ENCODE assay signal across 21 cellular contexts in genomic region chr12:9669019-9669326, GRCh38. TPM values are rescaled to one million over a fixed set of nuclear protein-coding genes. Genes with fewer than 3 reads are reported as not detected.
DNase-seq lines count a peak whose midpoint lies in the region; ATAC-seq, FAIRE-seq and TF ChIP-seq lines count a peak whose summit lies in the region.
"Had no signal": no experiment of that assay in that cellular context is flagged by ENCODE, and none has a peak within 500 bp of the region (broad histone marks: within the 10 kb centered on the region; RNA-seq: fewer than 3 reads in every experiment).

No MANE protein-coding gene starts in this region.

- H3K36me3 Mint-ChIP-seq in activated T-cell treated with anti-CD3 and anti-CD28 coated beads, Interleukin-2, amount 50 U/mL, for 4 hours (ENCODE audit: insufficient read depth): peaks cover 51% of the 10 kb centered on the region
- peaks cover 5% of the 10 kb centered on the region for H3K36me3 Mint-ChIP-seq in IgD-negative memory B cell
- H3K36me3 Mint-ChIP-seq in activated T-helper 17 cell treated with anti-CD3 and anti-CD28 coated beads, Interleukin-2, amount 50 U/mL, for 72 hours (ENCODE audit: low read depth): peaks cover 98% of the 10 kb centered on the region
- peaks cover 43% of the 10 kb centered on the region for H3K36me3 Mint-ChIP-seq in natural killer cell treated with Interleukin-12 subunit alpha and Interleukin-12 subunit beta and Interleukin-15 and Interleukin-18, amount 100 ng/mL, for 72 hours

- no peak for DNase-seq in activated T-cell treated with anti-CD3 and anti-CD28 coated beads, Interleukin-2, amount 50 U/mL, for 4 hours
- no peak for DNase-seq in activated T-cell treated with anti-CD3 and anti-CD28 coated beads, Interleukin-2, amount 50 U/mL, for 1 hour
- DNase-seq in natural killer cell treated with Interleukin-12 subunit alpha and Interleukin-12 subunit beta and Interleukin-15 and Interleukin-18, amount 100 ng/mL, for 72 hours (ENCODE audit: low spot score): no peak
- DNase-seq in pancreas: no peak
- DNase-seq in prostate gland (ENCODE audit: low spot score): no peak
- DNase-seq: ACHN; activated CD4-positive, CD25-positive, alpha-beta regulatory T cell treated with anti-CD3 and anti-CD28 coated beads, Interleukin-2, amount 50 U/mL, for 72 hours; heart left ventricle; HFFc6; KBM-7; lower lobe of right lung; NCI-H1048; NCI-H2029 treated with DMSO at 0.1 percent for 48 hours; ovary; SIG-M5; sigmoid colon had no signal

- no peaks in the 10 kb centered on the region for H3K27me3 Mint-ChIP-seq in activated T-cell treated with anti-CD3 and anti-CD28 coated beads, Interleukin-2, amount 50 U/mL, for 4 hours (ENCODE audit: low read depth)
- no peaks in the 10 kb centered on the region for H3K27me3 Mint-ChIP-seq in IgD-negative memory B cell
- H3K27me3 Mint-ChIP-seq in activated T-helper 17 cell treated with anti-CD3 and anti-CD28 coated beads, Interleukin-2, amount 50 U/mL, for 72 hours: no peaks in the 10 kb centered on the region
- no peaks in the 10 kb centered on the region for H3K27me3 Mint-ChIP-seq in natural killer cell treated with Interleukin-12 subunit alpha and Interleukin-12 subunit beta and Interleukin-15 and Interleukin-18, amount 100 ng/mL, for 72 hours

- TF ChIP-seq POLR2A in prostate gland (IDR thresholded peaks at IDR 0.05): no peak

- peak overlapping the region; percentile 99 for H3K4me3 Mint-ChIP-seq in activated T-cell treated with anti-CD3 and anti-CD28 coated beads, Interleukin-2, amount 50 U/mL, for 4 hours
- peak overlapping the region; percentile 3 to 87 (median 48) for H3K4me3 Mint-ChIP-seq in IgD-negative memory B cell
- H3K4me3 Mint-ChIP-seq in activated T-helper 17 cell treated with anti-CD3 and anti-CD28 coated beads, Interleukin-2, amount 50 U/mL, for 72 hours: peak overlapping the region; percentile 88
- H3K4me3 Mint-ChIP-seq in natural killer cell treated with Interleukin-12 subunit alpha and Interleukin-12 subunit beta and Interleukin-15 and Interleukin-18, amount 100 ng/mL, for 72 hours: peak overlapping the region; percentile 84
- H3K4me3 Mint-ChIP-seq: HFFc6 had no signal

- FAIRE-seq in pancreas (lab: Jason Lieb, UNC): no peak
- FAIRE-seq: astrocyte, urothelium cell line had no signal

- H3K4me1 ChIP-seq in pancreas (no peaks in the 10 kb centered on the region), prostate gland (replicated peaks) (no peaks in the 10 kb centered on the region)

- H3K4me3 ChIP-seq in pancreas: no peak overlapping the region
- no peak overlapping the region for H3K4me3 ChIP-seq in prostate gland
- H3K4me3 ChIP-seq: ovary, sigmoid colon had no signal

- H3K36me3 ChIP-seq in pancreas (no peaks in the 10 kb centered on the region), prostate gland (no peaks in the 10 kb centered on the region)
- H3K36me3 ChIP-seq: ovary had no signal

- H3K27me3 ChIP-seq in pancreas: no peaks in the 10 kb centered on the region
- H3K27me3 ChIP-seq in prostate gland (replicated peaks; ENCODE audit: insufficient read depth): no peaks in the 10 kb centered on the region
- H3K27me3 ChIP-seq: heart left ventricle, ovary, sigmoid colon had no signal

- no peak for ATAC-seq in activated T-cell treated with anti-CD3 and anti-CD28 coated beads, Interleukin-2, amount 50 U/mL, for 4 hours
- no peak for ATAC-seq in activated T-helper 17 cell treated with anti-CD3 and anti-CD28 coated beads, Interleukin-2, amount 50 U/mL, for 72 hours (replicated peaks)
- ATAC-seq in natural killer cell treated with Interleukin-12 subunit alpha and Interleukin-12 subunit beta and Interleukin-15 and Interleukin-18, amount 100 ng/mL, for 72 hours: no peak
- no peak for ATAC-seq in pancreas
- no peak for ATAC-seq in GM21529 (IDR thresholded peaks at IDR 0.05; ENCODE audit: unreplicated experiment)
- ATAC-seq: heart left ventricle, lower lobe of right lung had no signal

- H3K9me3 ChIP-seq in pancreas (no peaks in the 10 kb centered on the region), prostate gland (no peaks in the 10 kb centered on the region)
- H3K9me3 ChIP-seq: heart left ventricle, lower lobe of right lung, ovary, sigmoid colon had no signal

- H3K4me1 Mint-ChIP-seq in activated T-cell treated with anti-CD3 and anti-CD28 coated beads, Interleukin-2, amount 50 U/mL, for 4 hours (ENCODE audit: low read depth): peaks cover 59% of the 10 kb centered on the region
- H3K4me1 Mint-ChIP-seq in IgD-negative memory B cell: peaks cover 52 to 55% (median 55%) of the 10 kb centered on the region in 3 donors
- H3K4me1 Mint-ChIP-seq in activated T-helper 17 cell treated with anti-CD3 and anti-CD28 coated beads, Interleukin-2, amount 50 U/mL, for 72 hours: peaks cover 25% of the 10 kb centered on the region
- H3K4me1 Mint-ChIP-seq in natural killer cell treated with Interleukin-12 subunit alpha and Interleukin-12 subunit beta and Interleukin-15 and Interleukin-18, amount 100 ng/mL, for 72 hours (ENCODE audit: low read depth in 2 of 2): peaks cover 59 to 63% of the 10 kb centered on the region in 2 donors

- TF ChIP-seq CTCF in pancreas (IDR thresholded peaks at IDR 0.05): no peak
- TF ChIP-seq CTCF in prostate gland (IDR thresholded peaks at IDR 0.05): no peak

- H3K27ac ChIP-seq in pancreas: no peak overlapping the region
- no peak overlapping the region for H3K27ac ChIP-seq in prostate gland
- H3K27ac ChIP-seq: lower lobe of right lung, ovary had no signal

- intact Hi-C loops in pancreas (cut with DNase I) (no loop called here), prostate gland (cut with DNase I) (no loop called here)

- WGBS in pancreas, 2 donors: 92 to 95% methylated on average over 2 of the region's 2 CpGs
- WGBS in prostate gland: 97% methylated on average over 2 of the region's 2 CpGs

- H3K9me3 Mint-ChIP-seq in activated T-cell treated with anti-CD3 and anti-CD28 coated beads, Interleukin-2, amount 50 U/mL, for 4 hours: no peaks in the 10 kb centered on the region
- H3K9me3 Mint-ChIP-seq in IgD-negative memory B cell: peaks cover 0 to 2% (median 0%) of the 10 kb centered on the region in 3 donors
- H3K9me3 Mint-ChIP-seq in activated T-helper 17 cell treated with anti-CD3 and anti-CD28 coated beads, Interleukin-2, amount 50 U/mL, for 72 hours: peaks cover 7% of the 10 kb centered on the region
- H3K9me3 Mint-ChIP-seq in natural killer cell treated with Interleukin-12 subunit alpha and Interleukin-12 subunit beta and Interleukin-15 and Interleukin-18, amount 100 ng/mL, for 72 hours: no peaks in the 10 kb centered on the region
- H3K9me3 Mint-ChIP-seq: HFFc6 had no signal

- peak overlapping the region; percentile 34 to 83 (median 60) for H3K27ac Mint-ChIP-seq in IgD-negative memory B cell
- H3K27ac Mint-ChIP-seq in activated T-helper 17 cell treated with anti-CD3 and anti-CD28 coated beads, Interleukin-2, amount 50 U/mL, for 72 hours: peak overlapping the region; percentile 99
- H3K27ac Mint-ChIP-seq in natural killer cell treated with Interleukin-12 subunit alpha and Interleukin-12 subunit beta and Interleukin-15 and Interleukin-18, amount 100 ng/mL, for 72 hours: peak overlapping the region; percentile 88 to 92

RNA-seq across cellular contexts. Expression of gene CLEC2D, which starts 0.5 kb away (rescaled TPM):
- total RNA-seq in activated T-cell treated with anti-CD3 and anti-CD28 coated beads, Interleukin-2, amount 50 U/mL, for 4 hours: 100 to 1,000 TPM; 278 to 321 (median 282) TPM
- polyA plus RNA-seq in IgD-negative memory B cell (102 TPM), pancreas (1 to 10 TPM; 2.8 to 3.6 TPM)
- total RNA-seq in activated T-helper 17 cell treated with anti-CD3 and anti-CD28 coated beads, Interleukin-2, amount 50 U/mL, for 72 hours: 100 to 1,000 TPM; 146 to 267 TPM
- 100 to 1,000 TPM in 1 of 2 donors, 10 to 100 TPM in 1; 95.2 to 122 TPM for total RNA-seq in natural killer cell treated with Interleukin-12 subunit alpha and Interleukin-12 subunit beta and Interleukin-15 and Interleukin-18, amount 100 ng/mL, for 72 hours
- total RNA-seq in pancreas (1 to 10 TPM; 1.1 to 5.7 (median 2.1) TPM), prostate gland (10 to 100 TPM in 1 of 2 donors, 1 to 10 TPM in 1; 4.1 to 19.9 TPM)

Comparison
In these comparisons a context has a peak if more than half of its experiments do, and no peak if none do; other contexts are left out.
1. H3K4me3 Mint-ChIP-seq: peak in every context shown above with its lines; median percentile 99 in activated T-cell treated with anti-CD3 and anti-CD28 coated beads, Interleukin-2, amount 50 U/mL, for 4 hours; 88 in activated T-helper 17 cell treated with anti-CD3 and anti-CD28 coated beads, Interleukin-2, amount 50 U/mL, for 72 hours; 84 in natural killer cell treated with Interleukin-12 subunit alpha and Interleukin-12 subunit beta and Interleukin-15 and Interleukin-18, amount 100 ng/mL, for 72 hours; 48 in IgD-negative memory B cell.
2. RNA of gene CLEC2D, which starts 0.5 kb away (total RNA-seq): 278 to 321 TPM in activated T-cell treated with anti-CD3 and anti-CD28 coated beads, Interleukin-2, amount 50 U/mL, for 4 hours, 146 to 267 TPM in activated T-helper 17 cell treated with anti-CD3 and anti-CD28 coated beads, Interleukin-2, amount 50 U/mL, for 72 hours and 95.2 to 122 TPM in natural killer cell treated with Interleukin-12 subunit alpha and Interleukin-12 subunit beta and Interleukin-15 and Interleukin-18, amount 100 ng/mL, for 72 hours; 4.1 to 19.9 TPM in prostate gland and 1.1 to 5.7 TPM in pancreas; every median in the first group is over 4 times any median in the second.
3. Peak in every context shown above with its lines, with median percentiles within 50 percentile points of each other: H3K27ac Mint-ChIP-seq.